ENCODE assay signal across 8 cellular contexts in genomic region chr10:98267894-98268693, GRCh38. TPM values are rescaled to one million over a fixed set of nuclear protein-coding genes. Genes with fewer than 3 reads are reported as not detected.
DNase-seq lines count a peak whose midpoint lies in the region; ATAC-seq and TF ChIP-seq lines count a peak whose summit lies in the region.

LOXL4 (minus strand) TSS chr10:98268194; CDS start chr10:98263019, 5,175 bp downstream.

- H3K27ac Mint-ChIP-seq in activated naive CD8-positive, alpha-beta T cell treated with anti-CD3 and anti-CD28 coated beads, Interleukin-2, amount 10 ng/mL, durations not matched to agents 7 days and 5 days: no peak within 1 kb of the TSS

- TF ChIP-seq CTCF in gastrocnemius medialis (IDR thresholded peaks at IDR 0.05 in 4 of 5, conservative IDR thresholded peaks at IDR 0.05 in 1 of 5): no peak

- peaks cover 31 to 36% of the 10 kb centered on the region in 2 donors for H3K4me1 ChIP-seq in gastrocnemius medialis

- no peaks in the 10 kb centered on the region for H3K36me3 ChIP-seq in gastrocnemius medialis

- no peaks in the 10 kb centered on the region for H3K9me3 Mint-ChIP-seq in activated naive CD8-positive, alpha-beta T cell treated with anti-CD3 and anti-CD28 coated beads, Interleukin-2, amount 10 ng/mL, durations not matched to agents 7 days and 5 days

- H3K9me3 ChIP-seq in gastrocnemius medialis: no peaks in the 10 kb centered on the region

- TF ChIP-seq POLR2A in gastrocnemius medialis (IDR thresholded peaks at IDR 0.05): no peak

- peaks cover 42% of the 10 kb centered on the region for H3K27me3 Mint-ChIP-seq in activated naive CD8-positive, alpha-beta T cell treated with anti-CD3 and anti-CD28 coated beads, Interleukin-2, amount 10 ng/mL, durations not matched to agents 7 days and 5 days

- H3K4me1 Mint-ChIP-seq in activated naive CD8-positive, alpha-beta T cell treated with anti-CD3 and anti-CD28 coated beads, Interleukin-2, amount 10 ng/mL, durations not matched to agents 7 days and 5 days: peaks cover 8% of the 10 kb centered on the region

- in situ Hi-C loops in gastrocnemius medialis (cut with MboI; ENCODE audit: low sequenced_read_pairs in 4 of 4): loop anchor here in 2 of 4 donors (5.0 to 25.0 kb wide), 3 partner anchors 39 to 169 kb away; partner anchors contain the start of gene HPS1 (in 1 of the 2)

- DNase-seq in COLO829 (ENCODE audit: low spot score) (peak; percentile 13), HT-29 (ENCODE audit: low spot score) (peak; percentile 53), hepatic stellate cell (ENCODE audit: low spot score) (peak; percentile 65), gastrocnemius medialis (peak in 1 of 2 donors; percentile 42), OCI-M1 (lab: John Stamatoyannopoulos, UW) (no peak), mucosa of gallbladder (ENCODE audit: low spot score) (no peak)
- no peak for DNase-seq in activated naive CD8-positive, alpha-beta T cell treated with anti-CD3 and anti-CD28 coated beads, Interleukin-2, amount 10 ng/mL, durations not matched to agents 7 days and 5 days

- intact Hi-C loops in gastrocnemius medialis (cut with DNase I; ENCODE audit: low total_unique reads): loop anchor here (5.0 to 10.0 kb wide), 2 partner anchors 144 to 977 kb away; no protein-coding TSS in a partner anchor

- H3K4me3 ChIP-seq in gastrocnemius medialis: peak within 1 kb of the TSS; percentile 51 to 61 (median 58)

- no peaks in the 10 kb centered on the region for H3K36me3 Mint-ChIP-seq in activated naive CD8-positive, alpha-beta T cell treated with anti-CD3 and anti-CD28 coated beads, Interleukin-2, amount 10 ng/mL, durations not matched to agents 7 days and 5 days

- POLR2A ChIA-PET in activated naive CD8-positive, alpha-beta T cell treated with anti-CD3 and anti-CD28 coated beads, Interleukin-2, amount 10 ng/mL, durations not matched to agents 7 days and 5 days (lab: Charles Lee): no interaction called here

- peak within 1 kb of the TSS; percentile 69 for H3K4me3 Mint-ChIP-seq in activated naive CD8-positive, alpha-beta T cell treated with anti-CD3 and anti-CD28 coated beads, Interleukin-2, amount 10 ng/mL, durations not matched to agents 7 days and 5 days

- peak within 1 kb of the TSS; percentile 76 to 83 (median 78) for H3K27ac ChIP-seq in gastrocnemius medialis

- ATAC-seq in activated naive CD8-positive, alpha-beta T cell treated with anti-CD3 and anti-CD28 coated beads, Interleukin-2, amount 10 ng/mL, durations not matched to agents 7 days and 5 days (ENCODE audit: low read depth): peak; percentile 52
- ATAC-seq in gastrocnemius medialis (peak; percentile 11 to 38), GM21825 (IDR thresholded peaks at IDR 0.05; ENCODE audit: unreplicated experiment) (no peak)

- H3K27me3 ChIP-seq in gastrocnemius medialis: no peaks in the 10 kb centered on the region

RNA-seq across cellular contexts. Expression of gene LOXL4, which starts in this region (rescaled TPM):
- total RNA-seq in HT-29 (2014; rRNA removed; shearing (Covaris generic)): 19.6 and 23.0 TPM in 2 replicates
- not detected for total RNA-seq in activated naive CD8-positive, alpha-beta T cell treated with anti-CD3 and anti-CD28 coated beads, Interleukin-2, amount 10 ng/mL, durations not matched to agents 7 days and 5 days
- total RNA-seq in gastrocnemius medialis: 1 to 10 TPM; 1.6 to 6.9 (median 4.7) TPM
- 4.9 TPM for total RNA-seq in mucosa of gallbladder

Comparison
In these comparisons a context has a peak if more than half of its experiments do, and no peak if none do; other contexts are left out.
1. Peak in ATAC-seq in activated naive CD8-positive, alpha-beta T cell treated with anti-CD3 and anti-CD28 coated beads, Interleukin-2, amount 10 ng/mL, durations not matched to agents 7 days and 5 days; RNA of the gene not detected or under 1 TPM.
2. DNase-seq: peak in COLO829 (single experiment), HT-29 (single experiment) and hepatic stellate cell (single experiment); none in activated naive CD8-positive, alpha-beta T cell treated with anti-CD3 and anti-CD28 coated beads, Interleukin-2, amount 10 ng/mL, durations not matched to agents 7 days and 5 days (single experiment), OCI-M1 (single experiment) and mucosa of gallbladder (single experiment).